ENCODE assay signal across 2 cellular contexts in genomic region chr6:43481591-43482242, GRCh38.
TF ChIP-seq lines count a peak whose summit lies in the region.

No MANE protein-coding gene starts in this region.

TF ChIP-seq in HCT116, 20 proteins besides CTCF, POLR2A, EP300 and RAD21 (continued from another document):
- TF ChIP-seq ZBTB33 (IDR thresholded peaks at IDR 0.05; ENCODE audit: extremely low read depth, insufficient replicate concordance, low read length) (no peak), MAX (IDR thresholded peaks at IDR 0.05) (peak; percentile 42; the same call in 1 of the 2 replicates), REST (IDR thresholded peaks at IDR 0.05; ENCODE audit: low read depth) (no peak)

TF ChIP-seq in WTC11, 78 proteins besides CTCF, POLR2A, EP300 and RAD21 (continued from another document):
- TF ChIP-seq, protein P1, sequence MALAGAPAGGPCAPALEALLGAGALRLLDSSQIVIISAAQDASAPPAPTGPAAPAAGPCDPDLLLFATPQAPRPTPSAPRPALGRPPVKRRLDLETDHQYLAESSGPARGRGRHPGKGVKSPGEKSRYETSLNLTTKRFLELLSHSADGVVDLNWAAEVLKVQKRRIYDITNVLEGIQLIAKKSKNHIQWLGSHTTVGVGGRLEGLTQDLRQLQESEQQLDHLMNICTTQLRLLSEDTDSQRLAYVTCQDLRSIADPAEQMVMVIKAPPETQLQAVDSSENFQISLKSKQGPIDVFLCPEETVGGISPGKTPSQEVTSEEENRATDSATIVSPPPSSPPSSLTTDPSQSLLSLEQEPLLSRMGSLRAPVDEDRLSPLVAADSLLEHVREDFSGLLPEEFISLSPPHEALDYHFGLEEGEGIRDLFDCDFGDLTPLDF (CRISPR knock-in tag; IDR thresholded peaks at IDR 0.05), result no peak
- TF ChIP-seq, protein P2, sequence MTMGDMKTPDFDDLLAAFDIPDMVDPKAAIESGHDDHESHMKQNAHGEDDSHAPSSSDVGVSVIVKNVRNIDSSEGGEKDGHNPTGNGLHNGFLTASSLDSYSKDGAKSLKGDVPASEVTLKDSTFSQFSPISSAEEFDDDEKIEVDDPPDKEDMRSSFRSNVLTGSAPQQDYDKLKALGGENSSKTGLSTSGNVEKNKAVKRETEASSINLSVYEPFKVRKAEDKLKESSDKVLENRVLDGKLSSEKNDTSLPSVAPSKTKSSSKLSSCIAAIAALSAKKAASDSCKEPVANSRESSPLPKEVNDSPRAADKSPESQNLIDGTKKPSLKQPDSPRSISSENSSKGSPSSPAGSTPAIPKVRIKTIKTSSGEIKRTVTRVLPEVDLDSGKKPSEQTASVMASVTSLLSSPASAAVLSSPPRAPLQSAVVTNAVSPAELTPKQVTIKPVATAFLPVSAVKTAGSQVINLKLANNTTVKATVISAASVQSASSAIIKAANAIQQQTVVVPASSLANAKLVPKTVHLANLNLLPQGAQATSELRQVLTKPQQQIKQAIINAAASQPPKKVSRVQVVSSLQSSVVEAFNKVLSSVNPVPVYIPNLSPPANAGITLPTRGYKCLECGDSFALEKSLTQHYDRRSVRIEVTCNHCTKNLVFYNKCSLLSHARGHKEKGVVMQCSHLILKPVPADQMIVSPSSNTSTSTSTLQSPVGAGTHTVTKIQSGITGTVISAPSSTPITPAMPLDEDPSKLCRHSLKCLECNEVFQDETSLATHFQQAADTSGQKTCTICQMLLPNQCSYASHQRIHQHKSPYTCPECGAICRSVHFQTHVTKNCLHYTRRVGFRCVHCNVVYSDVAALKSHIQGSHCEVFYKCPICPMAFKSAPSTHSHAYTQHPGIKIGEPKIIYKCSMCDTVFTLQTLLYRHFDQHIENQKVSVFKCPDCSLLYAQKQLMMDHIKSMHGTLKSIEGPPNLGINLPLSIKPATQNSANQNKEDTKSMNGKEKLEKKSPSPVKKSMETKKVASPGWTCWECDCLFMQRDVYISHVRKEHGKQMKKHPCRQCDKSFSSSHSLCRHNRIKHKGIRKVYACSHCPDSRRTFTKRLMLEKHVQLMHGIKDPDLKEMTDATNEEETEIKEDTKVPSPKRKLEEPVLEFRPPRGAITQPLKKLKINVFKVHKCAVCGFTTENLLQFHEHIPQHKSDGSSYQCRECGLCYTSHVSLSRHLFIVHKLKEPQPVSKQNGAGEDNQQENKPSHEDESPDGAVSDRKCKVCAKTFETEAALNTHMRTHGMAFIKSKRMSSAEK (CRISPR knock-in tag; IDR thresholded peaks at IDR 0.05; ENCODE audit: borderline replicate concordance), result no peak
- TF ChIP-seq IRF1 (CRISPR knock-in tag; IDR thresholded peaks at IDR 0.05) (no peak), PRRX2 (CRISPR knock-in tag; IDR thresholded peaks at IDR 0.05) (no peak), ZNF416 (CRISPR knock-in tag; IDR thresholded peaks at IDR 0.05) (no peak), ARID4B (CRISPR knock-in tag; IDR thresholded peaks at IDR 0.05; ENCODE audit: borderline replicate concordance) (no peak), TEAD4 (CRISPR knock-in tag; IDR thresholded peaks at IDR 0.05) (no peak), ZNF317 (CRISPR knock-in tag; IDR thresholded peaks at IDR 0.05; ENCODE audit: borderline replicate concordance, low read depth) (no peak), ZNF121 (CRISPR knock-in tag; IDR thresholded peaks at IDR 0.05) (no peak), JAZF1 (CRISPR knock-in tag; IDR thresholded peaks at IDR 0.05) (no peak), ZBTB21 (CRISPR knock-in tag; IDR thresholded peaks at IDR 0.05; ENCODE audit: borderline replicate concordance) (no peak), ESRRA (CRISPR knock-in tag; IDR thresholded peaks at IDR 0.05; ENCODE audit: borderline replicate concordance) (no peak), ZNF263 (CRISPR knock-in tag; IDR thresholded peaks at IDR 0.05; ENCODE audit: low read depth) (no peak), AR (CRISPR knock-in tag; IDR thresholded peaks at IDR 0.05) (no peak), RELA (CRISPR knock-in tag; IDR thresholded peaks at IDR 0.05; ENCODE audit: borderline replicate concordance) (no peak), TP53 (CRISPR knock-in tag; IDR thresholded peaks at IDR 0.05) (no peak), SOX15 (CRISPR knock-in tag; IDR thresholded peaks at IDR 0.05) (no peak), ATF2 (CRISPR knock-in tag; IDR thresholded peaks at IDR 0.05; ENCODE audit: borderline replicate concordance, low read depth) (no peak)
- TF ChIP-seq, protein P3, sequence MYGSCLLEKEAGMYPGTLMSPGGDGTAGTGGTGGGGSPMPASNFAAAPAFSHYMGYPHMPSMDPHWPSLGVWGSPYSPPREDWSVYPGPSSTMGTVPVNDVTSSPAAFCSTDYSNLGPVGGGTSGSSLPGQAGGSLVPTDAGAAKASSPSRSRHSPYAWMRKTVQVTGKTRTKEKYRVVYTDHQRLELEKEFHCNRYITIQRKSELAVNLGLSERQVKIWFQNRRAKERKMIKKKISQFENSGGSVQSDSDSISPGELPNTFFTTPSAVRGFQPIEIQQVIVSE (CRISPR knock-in tag; IDR thresholded peaks at IDR 0.05; ENCODE audit: borderline replicate concordance), result no peak
